In genomic region chr10:110672580-110672919, GRCh38 we compare ENCODE assay signal across 8 cellular contexts. TPM values are rescaled to one million over a fixed set of nuclear protein-coding genes. Genes with fewer than 3 reads are reported as not detected.
A peak's percentile ranks its signal among the peaks of the same experiment; 100 is the strongest.
DNase-seq lines count a peak whose midpoint lies in the region; ATAC-seq lines count a peak whose summit lies in the region.

No MANE protein-coding gene starts in this region.

- no peak overlapping the region for H3K27ac ChIP-seq in iPS-18a (ENCODE audit: low read length)
- H3K27ac ChIP-seq in stomach smooth muscle (ENCODE audit: low read length) = no peak overlapping the region

- no peaks in the 10 kb centered on the region for H3K36me3 Mint-ChIP-seq in activated CD4-positive, alpha-beta memory T cell treated with anti-CD3 and anti-CD28 coated beads, Interleukin-2, amount 10 ng/mL, durations not matched to agents 7 days and 5 days (ENCODE audit: low read depth)

- H3K4me3 ChIP-seq in iPS-18a (ENCODE audit: low read length) (peak overlapping the region; percentile 52), stomach smooth muscle (ENCODE audit: low read length in 2 of 2) (peak overlapping the region; percentile 61 to 84)

- peaks cover 77% of the 10 kb centered on the region for H3K27me3 ChIP-seq in iPS-18a (ENCODE audit: control insufficient read depth, insufficient read depth, low read length)
- peaks cover 2 to 3% of the 10 kb centered on the region in 2 donors for H3K27me3 ChIP-seq in stomach smooth muscle (ENCODE audit: control insufficient read depth in 1 of 2, insufficient read depth in 2 of 2, low read length in 2 of 2)

- H3K4me3 Mint-ChIP-seq in activated CD4-positive, alpha-beta memory T cell treated with anti-CD3 and anti-CD28 coated beads, Interleukin-2, amount 10 ng/mL, durations not matched to agents 7 days and 5 days = peak overlapping the region; percentile 74

- peaks cover 25% of the 10 kb centered on the region for H3K27me3 Mint-ChIP-seq in activated CD4-positive, alpha-beta memory T cell treated with anti-CD3 and anti-CD28 coated beads, Interleukin-2, amount 10 ng/mL, durations not matched to agents 7 days and 5 days

- H3K4me1 ChIP-seq in iPS-18a (ENCODE audit: control insufficient read depth, low read depth, low read length) (peaks cover 15% of the 10 kb centered on the region), stomach smooth muscle (ENCODE audit: control insufficient read depth, insufficient read depth, low read length) (peaks cover 9% of the 10 kb centered on the region)

- ATAC-seq in GM18858 (IDR thresholded peaks at IDR 0.05; ENCODE audit: unreplicated experiment) = peak; percentile 10
- ATAC-seq in HG02870 (IDR thresholded peaks at IDR 0.05; ENCODE audit: unreplicated experiment) = peak; percentile 33
- no peak for ATAC-seq in HG03097 (IDR thresholded peaks at IDR 0.05; ENCODE audit: low FRiP score, unreplicated experiment)

- no peaks in the 10 kb centered on the region for H3K9me3 Mint-ChIP-seq in activated CD4-positive, alpha-beta memory T cell treated with anti-CD3 and anti-CD28 coated beads, Interleukin-2, amount 10 ng/mL, durations not matched to agents 7 days and 5 days

- no peaks in the 10 kb centered on the region for H3K9me3 ChIP-seq in iPS-18a (ENCODE audit: control insufficient read depth, low read depth, low read length)
- H3K9me3 ChIP-seq in stomach smooth muscle (ENCODE audit: control insufficient read depth in 2 of 2, low read length in 2 of 2) = no peaks in the 10 kb centered on the region

- DNase-seq in activated CD4-positive, alpha-beta memory T cell treated with anti-CD3 and anti-CD28 coated beads, Interleukin-2, amount 10 ng/mL, durations not matched to agents 7 days and 5 days = no peak
- no peak for DNase-seq in NCI-H345 (lab: John Stamatoyannopoulos, UW)
- no peak for DNase-seq in amniotic stem cell (lab: John Stamatoyannopoulos, UW)

- no peak overlapping the region for H3K27ac Mint-ChIP-seq in activated CD4-positive, alpha-beta memory T cell treated with anti-CD3 and anti-CD28 coated beads, Interleukin-2, amount 10 ng/mL, durations not matched to agents 7 days and 5 days

- POLR2A ChIA-PET in activated CD4-positive, alpha-beta memory T cell treated with anti-CD3 and anti-CD28 coated beads, Interleukin-2, amount 10 ng/mL, durations not matched to agents 7 days and 5 days (lab: Charles Lee) = interaction anchor here (0.6 to 1.2 kb wide), 3 partner anchors 21 to 32 kb away, joined by 3 to 4 read pairs (median 3); partner anchors contain the start of gene RBM20

- CTCF ChIA-PET in activated CD4-positive, alpha-beta memory T cell treated with anti-CD3 and anti-CD28 coated beads, Interleukin-2, amount 10 ng/mL, durations not matched to agents 7 days and 5 days (lab: Charles Lee) = interaction anchor here (0.6 to 3.4 kb wide), 42 partner anchors 8 to 674 kb away, joined by 3 to 31 read pairs (median 4); partner anchors contain the start of genes BBIP1, PDCD4, RBM20 and SHOC2

- H3K9ac ChIP-seq in iPS-18a (ENCODE audit: low read length) = peak overlapping the region; percentile 11
- H3K9ac ChIP-seq in stomach smooth muscle (ENCODE audit: low read length in 2 of 2) = peak overlapping the region; percentile 40 to 66

- H3K36me3 ChIP-seq in iPS-18a (ENCODE audit: control insufficient read depth, low read depth, low read length) (no peaks in the 10 kb centered on the region), stomach smooth muscle (ENCODE audit: control insufficient read depth in 2 of 2, insufficient read depth in 2 of 2, low read length in 2 of 2) (no peaks in the 10 kb centered on the region)

- peaks cover 5% of the 10 kb centered on the region for H3K4me1 Mint-ChIP-seq in activated CD4-positive, alpha-beta memory T cell treated with anti-CD3 and anti-CD28 coated beads, Interleukin-2, amount 10 ng/mL, durations not matched to agents 7 days and 5 days

RNA-seq across cellular contexts. Expression of gene RBM20, which starts 28.4 kb away (rescaled TPM):
- under 1 TPM in 1 of 2 experiments, not detected in 1; 0.03 TPM for total RNA-seq in activated CD4-positive, alpha-beta memory T cell treated with anti-CD3 and anti-CD28 coated beads, Interleukin-2, amount 10 ng/mL, durations not matched to agents 7 days and 5 days
